Comparison of ENCODE assay signal across 1 cellular context in the genomic region with DNA sequence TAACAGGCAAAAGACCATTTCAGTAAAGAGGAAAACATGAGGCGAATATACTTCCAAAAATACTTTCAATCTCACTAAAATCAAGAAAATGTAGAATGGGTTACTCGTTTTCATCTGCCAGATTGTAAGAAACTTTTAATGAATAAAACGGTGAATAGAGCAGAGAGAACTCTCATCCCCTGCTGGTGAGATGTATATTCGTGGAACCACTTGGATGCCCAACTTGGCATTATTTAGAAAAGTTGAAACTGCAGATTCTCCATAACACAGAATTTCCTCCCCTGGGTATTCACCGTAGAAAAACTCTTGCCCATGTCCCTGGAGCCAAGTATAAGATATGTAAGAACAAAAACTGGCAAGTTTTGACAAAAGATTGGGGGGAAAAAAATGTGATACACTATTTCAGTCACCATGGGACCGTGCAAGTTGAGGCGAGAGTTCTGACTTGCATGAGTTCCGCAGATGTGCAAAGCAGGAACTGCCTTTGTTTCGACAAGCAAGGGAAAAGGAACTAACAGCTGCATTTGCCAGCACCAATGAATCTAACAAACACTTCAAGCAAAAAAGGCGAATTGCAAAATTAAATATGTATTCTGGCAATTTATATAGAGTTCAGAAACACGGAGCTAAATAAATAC.
TF ChIP-seq lines count a peak whose summit lies in the region.

No MANE protein-coding gene starts in this region.

TF ChIP-seq in WTC11, 78 proteins besides CTCF, POLR2A, EP300 and RAD21 (continued from another document):
- TF ChIP-seq ZNF317 (CRISPR knock-in tag; IDR thresholded peaks at IDR 0.05; ENCODE audit: borderline replicate concordance, low read depth) (no peak), PRRX2 (CRISPR knock-in tag; IDR thresholded peaks at IDR 0.05) (no peak), FOXP1 (CRISPR knock-in tag; IDR thresholded peaks at IDR 0.05; ENCODE audit: borderline replicate concordance) (no peak), ZNF138 (CRISPR knock-in tag; conservative IDR thresholded peaks at IDR 0.05) (no peak), NR2C2 (CRISPR knock-in tag; IDR thresholded peaks at IDR 0.05) (no peak)
- TF ChIP-seq, protein P1, sequence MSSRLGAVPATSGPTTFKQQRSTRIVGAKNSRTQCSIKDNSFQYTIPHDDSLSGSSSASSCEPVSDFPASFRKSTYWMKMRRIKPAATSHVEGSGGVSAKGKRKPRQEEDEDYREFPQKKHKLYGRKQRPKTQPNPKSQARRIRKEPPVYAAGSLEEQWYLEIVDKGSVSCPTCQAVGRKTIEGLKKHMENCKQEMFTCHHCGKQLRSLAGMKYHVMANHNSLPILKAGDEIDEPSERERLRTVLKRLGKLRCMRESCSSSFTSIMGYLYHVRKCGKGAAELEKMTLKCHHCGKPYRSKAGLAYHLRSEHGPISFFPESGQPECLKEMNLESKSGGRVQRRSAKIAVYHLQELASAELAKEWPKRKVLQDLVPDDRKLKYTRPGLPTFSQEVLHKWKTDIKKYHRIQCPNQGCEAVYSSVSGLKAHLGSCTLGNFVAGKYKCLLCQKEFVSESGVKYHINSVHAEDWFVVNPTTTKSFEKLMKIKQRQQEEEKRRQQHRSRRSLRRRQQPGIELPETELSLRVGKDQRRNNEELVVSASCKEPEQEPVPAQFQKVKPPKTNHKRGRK (CRISPR knock-in tag; IDR thresholded peaks at IDR 0.05; ENCODE audit: borderline replicate concordance): no peak
- TF ChIP-seq, protein P2, sequence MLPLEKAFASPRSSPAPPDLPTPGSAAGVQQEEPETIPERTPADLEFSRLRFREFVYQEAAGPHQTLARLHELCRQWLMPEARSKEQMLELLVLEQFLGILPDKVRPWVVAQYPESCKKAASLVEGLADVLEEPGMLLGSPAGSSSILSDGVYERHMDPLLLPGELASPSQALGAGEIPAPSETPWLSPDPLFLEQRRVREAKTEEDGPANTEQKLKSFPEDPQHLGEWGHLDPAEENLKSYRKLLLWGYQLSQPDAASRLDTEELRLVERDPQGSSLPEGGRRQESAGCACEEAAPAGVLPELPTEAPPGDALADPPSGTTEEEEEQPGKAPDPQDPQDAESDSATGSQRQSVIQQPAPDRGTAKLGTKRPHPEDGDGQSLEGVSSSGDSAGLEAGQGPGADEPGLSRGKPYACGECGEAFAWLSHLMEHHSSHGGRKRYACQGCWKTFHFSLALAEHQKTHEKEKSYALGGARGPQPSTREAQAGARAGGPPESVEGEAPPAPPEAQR (CRISPR knock-in tag; IDR thresholded peaks at IDR 0.05): no peak
- TF ChIP-seq, protein P3, sequence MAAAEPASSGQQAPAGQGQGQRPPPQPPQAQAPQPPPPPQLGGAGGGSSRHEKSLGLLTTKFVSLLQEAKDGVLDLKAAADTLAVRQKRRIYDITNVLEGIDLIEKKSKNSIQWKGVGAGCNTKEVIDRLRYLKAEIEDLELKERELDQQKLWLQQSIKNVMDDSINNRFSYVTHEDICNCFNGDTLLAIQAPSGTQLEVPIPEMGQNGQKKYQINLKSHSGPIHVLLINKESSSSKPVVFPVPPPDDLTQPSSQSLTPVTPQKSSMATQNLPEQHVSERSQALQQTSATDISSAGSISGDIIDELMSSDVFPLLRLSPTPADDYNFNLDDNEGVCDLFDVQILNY (CRISPR knock-in tag; IDR thresholded peaks at IDR 0.05): no peak
- TF ChIP-seq, protein P4, sequence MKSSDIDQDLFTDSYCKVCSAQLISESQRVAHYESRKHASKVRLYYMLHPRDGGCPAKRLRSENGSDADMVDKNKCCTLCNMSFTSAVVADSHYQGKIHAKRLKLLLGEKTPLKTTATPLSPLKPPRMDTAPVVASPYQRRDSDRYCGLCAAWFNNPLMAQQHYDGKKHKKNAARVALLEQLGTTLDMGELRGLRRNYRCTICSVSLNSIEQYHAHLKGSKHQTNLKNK (CRISPR knock-in tag; IDR thresholded peaks at IDR 0.05): no peak
- TF ChIP-seq, protein P5, sequence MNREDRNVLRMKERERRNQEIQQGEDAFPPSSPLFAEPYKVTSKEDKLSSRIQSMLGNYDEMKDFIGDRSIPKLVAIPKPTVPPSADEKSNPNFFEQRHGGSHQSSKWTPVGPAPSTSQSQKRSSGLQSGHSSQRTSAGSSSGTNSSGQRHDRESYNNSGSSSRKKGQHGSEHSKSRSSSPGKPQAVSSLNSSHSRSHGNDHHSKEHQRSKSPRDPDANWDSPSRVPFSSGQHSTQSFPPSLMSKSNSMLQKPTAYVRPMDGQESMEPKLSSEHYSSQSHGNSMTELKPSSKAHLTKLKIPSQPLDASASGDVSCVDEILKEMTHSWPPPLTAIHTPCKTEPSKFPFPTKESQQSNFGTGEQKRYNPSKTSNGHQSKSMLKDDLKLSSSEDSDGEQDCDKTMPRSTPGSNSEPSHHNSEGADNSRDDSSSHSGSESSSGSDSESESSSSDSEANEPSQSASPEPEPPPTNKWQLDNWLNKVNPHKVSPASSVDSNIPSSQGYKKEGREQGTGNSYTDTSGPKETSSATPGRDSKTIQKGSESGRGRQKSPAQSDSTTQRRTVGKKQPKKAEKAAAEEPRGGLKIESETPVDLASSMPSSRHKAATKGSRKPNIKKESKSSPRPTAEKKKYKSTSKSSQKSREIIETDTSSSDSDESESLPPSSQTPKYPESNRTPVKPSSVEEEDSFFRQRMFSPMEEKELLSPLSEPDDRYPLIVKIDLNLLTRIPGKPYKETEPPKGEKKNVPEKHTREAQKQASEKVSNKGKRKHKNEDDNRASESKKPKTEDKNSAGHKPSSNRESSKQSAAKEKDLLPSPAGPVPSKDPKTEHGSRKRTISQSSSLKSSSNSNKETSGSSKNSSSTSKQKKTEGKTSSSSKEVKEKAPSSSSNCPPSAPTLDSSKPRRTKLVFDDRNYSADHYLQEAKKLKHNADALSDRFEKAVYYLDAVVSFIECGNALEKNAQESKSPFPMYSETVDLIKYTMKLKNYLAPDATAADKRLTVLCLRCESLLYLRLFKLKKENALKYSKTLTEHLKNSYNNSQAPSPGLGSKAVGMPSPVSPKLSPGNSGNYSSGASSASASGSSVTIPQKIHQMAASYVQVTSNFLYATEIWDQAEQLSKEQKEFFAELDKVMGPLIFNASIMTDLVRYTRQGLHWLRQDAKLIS (CRISPR knock-in tag; IDR thresholded peaks at IDR 0.05; ENCODE audit: borderline replicate concordance): no peak
